Comparison of ENCODE assay signal across 27 cellular contexts in the genomic region with DNA sequence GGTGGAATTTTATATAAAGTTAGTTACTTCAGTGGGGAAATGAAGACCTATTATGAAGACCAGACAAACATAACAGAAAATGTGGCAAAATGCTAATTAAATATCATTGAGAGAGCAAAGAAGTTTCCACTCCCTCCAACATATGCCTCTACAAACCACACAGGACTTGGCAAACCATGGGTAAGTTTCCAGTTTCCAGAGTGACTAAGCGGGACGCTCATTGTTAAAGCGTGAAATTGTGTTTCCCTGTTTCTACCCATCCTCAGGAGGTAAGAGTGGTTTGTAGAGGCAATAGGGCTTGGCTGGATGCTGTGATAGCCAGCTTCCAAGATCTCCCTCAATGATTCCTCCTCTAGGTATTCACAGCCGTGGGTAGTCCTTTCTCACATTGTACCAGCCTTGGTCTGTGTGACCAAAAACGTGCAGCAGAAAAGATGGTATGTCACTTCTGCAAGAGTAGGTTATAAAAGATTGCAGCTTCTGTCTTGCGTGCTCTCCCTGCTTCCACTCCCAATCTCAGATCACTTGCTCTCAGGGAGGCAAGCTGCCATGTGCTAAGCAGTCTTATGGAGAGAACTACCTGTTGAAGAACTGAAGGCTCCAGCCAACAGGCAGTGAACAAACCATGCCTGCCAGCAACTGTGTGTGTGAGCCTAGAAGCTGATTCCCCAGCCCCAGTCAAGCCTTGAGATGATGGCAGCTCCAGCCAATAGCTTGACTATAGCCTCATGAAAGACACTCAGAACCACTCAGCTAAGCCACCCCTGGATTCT. TPM values are rescaled to one million over a fixed set of nuclear protein-coding genes. Genes with fewer than 3 reads are reported as not detected.
A peak's percentile ranks its signal among the peaks of the same experiment; 100 is the strongest.
DNase-seq lines count a peak whose midpoint lies in the region; ATAC-seq and TF ChIP-seq lines count a peak whose summit lies in the region.
"Had no signal": no experiment of that assay in that cellular context is flagged by ENCODE, and none has a peak within 500 bp of the region (broad histone marks: within the 10 kb centered on the region; RNA-seq: fewer than 3 reads in every experiment).

No MANE protein-coding gene starts in this region.

- no peak overlapping the region for H3K27ac Mint-ChIP-seq in T-helper 17 cell
- H3K27ac Mint-ChIP-seq: activated naive CD4-positive, alpha-beta T cell treated with anti-CD3 and anti-CD28 coated beads, Interleukin-2, amount 10 ng/mL, durations not matched to agents 7 days and 5 days; activated T-cell treated with anti-CD3 and anti-CD28 coated beads, Interleukin-2, amount 50 U/mL, for 72 hours; CD4-positive, CD25-positive, alpha-beta regulatory T cell; H9; immature natural killer cell had no signal

- DNase-seq in GF-D8 (lab: John Stamatoyannopoulos, UW) (peak; percentile 12), LHCN-M2 (ENCODE audit: low read depth) (peak; percentile 13), RPMI7951 (ENCODE audit: low read depth) (peak; percentile 71), epithelial cell of esophagus (ENCODE audit: low read depth) (peak; percentile 18), GM13977 (ENCODE audit: low spot score) (no peak), AG08395 (ENCODE audit: low spot score) (no peak), T-helper 17 cell (no peak)
- DNase-seq: activated CD4-positive, alpha-beta T cell treated with anti-CD3 and anti-CD28 coated beads for 4 hours; activated naive CD4-positive, alpha-beta T cell treated with anti-CD3 and anti-CD28 coated beads, Interleukin-2, amount 10 ng/mL, durations not matched to agents 7 days and 5 days; activated T-cell treated with anti-CD3 and anti-CD28 coated beads, Interleukin-2, amount 50 U/mL, for 72 hours; CD4-positive, CD25-positive, alpha-beta regulatory T cell; cerebellar nuclear complex; foreskin keratinocyte; H9; immature natural killer cell; naive thymus-derived CD8-positive, alpha-beta T cell; NCI-H1436; NCI-H2107; NCI-H510A; NK-92 treated with Interleukin-12 subunit alpha and Interleukin-12 subunit beta, amount 100 ng/mL, for 24 hours; occipital lobe; SK-N-SH; stimulated activated CD8-positive, alpha-beta memory T cell treated with anti-CD3 and anti-CD28 coated beads, Interleukin-4, amount 100 ng/mL, for 48 hours; T-helper 2 cell; upper lobe of left lung had no signal

- H3K36me3 Mint-ChIP-seq in T-helper 17 cell (ENCODE audit: low read depth), result no peaks in the 10 kb centered on the region
- H3K36me3 Mint-ChIP-seq: activated naive CD4-positive, alpha-beta T cell treated with anti-CD3 and anti-CD28 coated beads, Interleukin-2, amount 10 ng/mL, durations not matched to agents 7 days and 5 days; CD4-positive, CD25-positive, alpha-beta regulatory T cell; immature natural killer cell; naive thymus-derived CD8-positive, alpha-beta T cell had no signal

- in situ Hi-C loops in GM13977 (cut with MboI; ENCODE audit: low pct_unique_long_range_greater_than_20kb, low sequenced_read_pairs, unreplicated experiment), result no loop called here

- TF ChIP-seq POLR2A in GM18505 (IDR thresholded peaks at IDR 0.05; ENCODE audit: borderline replicate concordance, extremely low read depth, insufficient read depth, insufficient read length), result no peak

- ATAC-seq in GM18505 (IDR thresholded peaks at IDR 0.05; ENCODE audit: unreplicated experiment) (no peak), T-helper 17 cell (no peak)
- ATAC-seq: activated T-cell treated with anti-CD3 and anti-CD28 coated beads, Interleukin-2, amount 50 U/mL, for 72 hours; foreskin keratinocyte; left lobe of liver; naive thymus-derived CD8-positive, alpha-beta T cell had no signal

- no peaks in the 10 kb centered on the region for H3K9me3 ChIP-seq in T-helper 17 cell (ENCODE audit: control insufficient read depth, low read length, poor library complexity, severe bottlenecking)
- H3K9me3 ChIP-seq: SK-N-SH, upper lobe of left lung had no signal

- no peaks in the 10 kb centered on the region for H3K4me1 Mint-ChIP-seq in T-helper 17 cell
- H3K4me1 Mint-ChIP-seq: activated naive CD4-positive, alpha-beta T cell treated with anti-CD3 and anti-CD28 coated beads, Interleukin-2, amount 10 ng/mL, durations not matched to agents 7 days and 5 days; CD4-positive, CD25-positive, alpha-beta regulatory T cell; immature natural killer cell; naive thymus-derived CD8-positive, alpha-beta T cell had no signal

- TF ChIP-seq CTCF in epithelial cell of esophagus (IDR thresholded peaks at IDR 0.05; ENCODE audit: insufficient read depth, low read depth, low read length, missing control alignments) (no peak), GM13977 (IDR thresholded peaks at IDR 0.05; ENCODE audit: extremely low read depth, insufficient read depth, missing control alignments) (no peak)

- no peak overlapping the region for H3K4me3 ChIP-seq in epithelial cell of esophagus (ENCODE audit: low read length)
- H3K4me3 ChIP-seq: upper lobe of left lung had no signal

- no peak overlapping the region for H3K4me3 Mint-ChIP-seq in T-helper 17 cell
- H3K4me3 Mint-ChIP-seq: activated naive CD4-positive, alpha-beta T cell treated with anti-CD3 and anti-CD28 coated beads, Interleukin-2, amount 10 ng/mL, durations not matched to agents 7 days and 5 days; activated T-cell treated with anti-CD3 and anti-CD28 coated beads, Interleukin-2, amount 50 U/mL, for 72 hours; CD4-positive, CD25-positive, alpha-beta regulatory T cell; H9; immature natural killer cell; naive thymus-derived CD8-positive, alpha-beta T cell had no signal

- H3K27me3 Mint-ChIP-seq in T-helper 17 cell, result peaks cover 13% of the 10 kb centered on the region

RNA-seq across cellular contexts. Expression of a gene that starts 35.7 kb away (rescaled TPM):
- total RNA-seq in LHCN-M2 (2014; rRNA removed) (259 and 289 TPM in 2 replicates), T-helper 17 cell (100 to 1,000 TPM in 1 of 2 donors, 10 to 100 TPM in 1; 98.3 to 102 TPM)
- polyA plus RNA-seq in LHCN-M2 (2012), result 108 TPM
- 403 and 427 TPM in 2 replicates for total RNA-seq in RPMI7951 (2014; rRNA removed; shearing (Covaris generic))

RNA-seq across cellular contexts. Expression of a gene that starts 36.7 kb away (rescaled TPM):
- total RNA-seq in LHCN-M2 (2014; rRNA removed) (226 and 347 TPM in 2 replicates), T-helper 17 cell (100 to 1,000 TPM; 392 to 399 TPM)
- 681 TPM for polyA plus RNA-seq in LHCN-M2 (2012)
- total RNA-seq in RPMI7951 (2014; rRNA removed; shearing (Covaris generic)), result 253 and 254 TPM in 2 replicates

RNA-seq across cellular contexts. Expression of a gene that starts 54.4 kb away (rescaled TPM):
- total RNA-seq in LHCN-M2 (2014; rRNA removed) (not detected in 2 replicates), T-helper 17 cell (10 to 100 TPM in 1 of 2 donors, 1 to 10 TPM in 1; 9.8 to 12.4 TPM)
- not detected for polyA plus RNA-seq in LHCN-M2 (2012)
- 19.9 and 31.1 TPM in 2 replicates for total RNA-seq in RPMI7951 (2014; rRNA removed; shearing (Covaris generic))

Comparison
In these comparisons a context has a peak if more than half of its experiments do, and no peak if none do; other contexts are left out.
1. DNase-seq: peak in GF-D8 (single experiment), LHCN-M2 (single experiment), RPMI7951 (single experiment) and epithelial cell of esophagus (single experiment); none in GM13977 (single experiment), AG08395 (single experiment) and T-helper 17 cell (0 of 3).
2. RNA of a gene that starts 54.4 kb away (total RNA-seq): 19.9 to 31.1 TPM in RPMI7951 and 9.8 to 12.4 TPM in T-helper 17 cell; not detected in LHCN-M2; every median in the first group is over 10 times any median in the second.